Comparison of ENCODE assay signal across 10 cellular contexts in genomic region chr6:72553531-72554202, GRCh38.
A peak's percentile ranks its signal among the peaks of the same experiment; 100 is the strongest.
DNase-seq lines count a peak whose midpoint lies in the region; ATAC-seq, FAIRE-seq and TF ChIP-seq lines count a peak whose summit lies in the region.
"Had no signal": no experiment of that assay in that cellular context is flagged by ENCODE, and none has a peak within 500 bp of the region (broad histone marks: within the 10 kb centered on the region; RNA-seq: fewer than 3 reads in every experiment).

No MANE protein-coding gene starts in this region.

- TF ChIP-seq CTCF in BJ (IDR thresholded peaks at IDR 0.05; ENCODE audit: insufficient read depth, low read depth, low read length): no peak
- no peak for TF ChIP-seq CTCF in GM13977 (IDR thresholded peaks at IDR 0.05; ENCODE audit: extremely low read depth, insufficient read depth, missing control alignments)

- no peak overlapping the region for H3K4me3 ChIP-seq in BJ (ENCODE audit: low read depth, low read length)

- CTCF ChIA-PET in BJ (lab: Yijun Ruan, JAX): interaction anchor here (0.6 to 1.9 kb wide), 6 partner anchors 11 to 142 kb away, joined by 3 to 4 read pairs (median 3); no protein-coding TSS in a partner anchor

- no peak for ATAC-seq in HG03565 (IDR thresholded peaks at IDR 0.05; ENCODE audit: unreplicated experiment)
- ATAC-seq in stimulated activated naive B cell treated with anti-CD40 and anti-IgM and Interleukin-4, amounts not matched to agents 10 μg/mL and 1 μg/mL and 100 μg/mL, for 72 hours (replicated peaks): no peak
- ATAC-seq: left lobe of liver had no signal

- no peaks in the 10 kb centered on the region for H3K9me3 Mint-ChIP-seq in stimulated activated naive B cell treated with anti-CD40 and anti-IgM and Interleukin-4, amounts not matched to agents 10 μg/mL and 1 μg/mL and 100 μg/mL, for 72 hours

- no peak overlapping the region for H3K27ac Mint-ChIP-seq in stimulated activated naive B cell treated with anti-CD40 and anti-IgM and Interleukin-4, amounts not matched to agents 10 μg/mL and 1 μg/mL and 100 μg/mL, for 72 hours

- H3K4me1 Mint-ChIP-seq in stimulated activated naive B cell treated with anti-CD40 and anti-IgM and Interleukin-4, amounts not matched to agents 10 μg/mL and 1 μg/mL and 100 μg/mL, for 72 hours: no peaks in the 10 kb centered on the region

- H3K4me3 Mint-ChIP-seq in stimulated activated naive B cell treated with anti-CD40 and anti-IgM and Interleukin-4, amounts not matched to agents 10 μg/mL and 1 μg/mL and 100 μg/mL, for 72 hours: no peak overlapping the region

- POLR2A ChIA-PET in BJ (lab: Charles Lee): no interaction called here

- no peaks in the 10 kb centered on the region for H3K36me3 ChIP-seq in BJ (ENCODE audit: control insufficient read depth, insufficient read depth, low read length)

- FAIRE-seq in HTR-8/SVneo (lab: Jason Lieb, UNC): peak; percentile 80

- peaks cover 6 to 15% of the 10 kb centered on the region in 2 donors for H3K27me3 Mint-ChIP-seq in stimulated activated naive B cell treated with anti-CD40 and anti-IgM and Interleukin-4, amounts not matched to agents 10 μg/mL and 1 μg/mL and 100 μg/mL, for 72 hours

- H3K36me3 Mint-ChIP-seq in stimulated activated naive B cell treated with anti-CD40 and anti-IgM and Interleukin-4, amounts not matched to agents 10 μg/mL and 1 μg/mL and 100 μg/mL, for 72 hours: no peaks in the 10 kb centered on the region

- H3K27me3 ChIP-seq in BJ (ENCODE audit: control insufficient read depth, insufficient read depth, low read length): no peaks in the 10 kb centered on the region

- in situ Hi-C loops in GM13977 (cut with MboI; ENCODE audit: low pct_unique_long_range_greater_than_20kb, low sequenced_read_pairs, unreplicated experiment): no loop called here

- DNase-seq in BJ (ENCODE audit: low read depth) (peak; percentile 72), HTR-8/SVneo (ENCODE audit: insufficient read length, low spot score) (no peak), SW 1271 (lab: John Stamatoyannopoulos, UW) (peak; percentile 73 to 89), iris pigment epithelial cell (ENCODE audit: low read depth) (peak; percentile 93), NCI-H2227 treated with DMSO at 0.1 percent for 48 hours (lab: John Stamatoyannopoulos, UW) (no peak), GM13977 (ENCODE audit: low spot score) (no peak)
- no peak for DNase-seq in stimulated activated naive B cell treated with anti-CD40 and anti-IgM and Interleukin-4, amounts not matched to agents 10 μg/mL and 1 μg/mL and 100 μg/mL, for 72 hours
- DNase-seq: amygdala had no signal

Comparison
In these comparisons a context has a peak if more than half of its experiments do, and no peak if none do; other contexts are left out.
1. DNase-seq: peak in BJ (single experiment), SW 1271 (2 of 2) and iris pigment epithelial cell (single experiment); none in HTR-8/SVneo (single experiment), NCI-H2227 treated with DMSO at 0.1 percent for 48 hours (single experiment), GM13977 (single experiment) and stimulated activated naive B cell treated with anti-CD40 and anti-IgM and Interleukin-4, amounts not matched to agents 10 μg/mL and 1 μg/mL and 100 μg/mL, for 72 hours (single experiment).